Comparison of ENCODE assay signal across 22 cellular contexts in genomic region chr16:79971237-79971572, GRCh38.
"Had no signal": no experiment of that assay in that cellular context is flagged by ENCODE, and none has a peak within 500 bp of the region (broad histone marks: within the 10 kb centered on the region; RNA-seq: fewer than 3 reads in every experiment).

No MANE protein-coding gene starts in this region.

- DNase-seq: IMR-90; Kasumi-1; MM.1S; NCI-H1092 treated with DMSO at 0.1 percent for 48 hours; NCI-H146; NCI-H1694 treated with DMSO at 0.1 percent for 48 hours; NCI-H1930; NCI-H2081; NCI-H2107; NCI-H446; NCI-H510A; NCI-H524 treated with DMSO at 0.1 percent for 48 hours; NCI-H69; NCI-H774; NK-92 treated with Interleukin-12 subunit alpha and Interleukin-12 subunit beta, amount 100 ng/mL, for 24 hours; PC-3; SHP77 treated with DMSO at 0.1 percent for 48 hours; SJCRH30 had no signal

- ATAC-seq: Panc1, PC-3, SK-N-SH treated with all-trans-retinoic acid at 6 μM for 48 hours had no signal

- H3K9ac ChIP-seq: KMS-11 had no signal

- H3K4me2 ChIP-seq: KMS-11 had no signal

- H3K27me3 ChIP-seq: SJCRH30 had no signal

- H3K36me3 ChIP-seq: SJCRH30 had no signal

- H3K9me3 ChIP-seq: SJCRH30 had no signal

- H3K27ac ChIP-seq: KMS-11, RWPE1, SJCRH30 had no signal

- H3K4me3 ChIP-seq: SJCRH30 had no signal

- H3K4me1 ChIP-seq: SJCRH30 had no signal
